Comparison of ENCODE assay signal across 16 cellular contexts in genomic region chr20:43379239-43379917, GRCh38.
A peak's percentile ranks its signal among the peaks of the same experiment; 100 is the strongest.
DNase-seq lines count a peak whose midpoint lies in the region; TF ChIP-seq lines count a peak whose summit lies in the region.
"Had no signal": no experiment of that assay in that cellular context is flagged by ENCODE, and none has a peak within 500 bp of the region (broad histone marks: within the 10 kb centered on the region; RNA-seq: fewer than 3 reads in every experiment).

No MANE protein-coding gene starts in this region.

- DNase-seq in H4 (ENCODE audit: low spot score) (peak; percentile 85), SJCRH30 (peak; percentile 35 to 41), fibroblast of the aortic adventitia (ENCODE audit: low read depth) (peak; percentile 95), smooth muscle cell (lab: John Stamatoyannopoulos, UW; ENCODE audit: unreplicated experiment) (no peak), NCI-H446 treated with DMSO at 0.1 percent for 48 hours (lab: John Stamatoyannopoulos, UW) (no peak), globus pallidus (ENCODE audit: low spot score) (no peak), NCI-H69 (lab: John Stamatoyannopoulos, UW) (no peak)
- DNase-seq: activated CD8-positive, alpha-beta T cell treated with anti-CD3 and anti-CD28 coated beads, Interleukin-2, amount 10 ng/mL, durations not matched to agents 7 days and 5 days; activated gamma-delta T cell treated with Interleukin-2 at 50 U/mL for 16 hours; MV-4-11; NCI-H2171; nephron progenitor cell; small intestine; T-helper 17 cell; thyroid gland had no signal

- H3K27ac ChIP-seq in SJCRH30 (no peak overlapping the region), smooth muscle cell (ENCODE audit: low read depth) (peak overlapping the region; percentile 88)
- H3K27ac ChIP-seq: gastroesophageal sphincter, thyroid gland had no signal

- H3K36me3 ChIP-seq in SJCRH30 (no peaks in the 10 kb centered on the region), smooth muscle cell (ENCODE audit: low read depth) (no peaks in the 10 kb centered on the region)
- H3K36me3 ChIP-seq: gastroesophageal sphincter, thyroid gland had no signal

- no peak for TF ChIP-seq CTCF in fibroblast of the aortic adventitia (IDR thresholded peaks at IDR 0.05; ENCODE audit: insufficient read depth, low read length)
- no peak for TF ChIP-seq CTCF in smooth muscle cell (IDR thresholded peaks at IDR 0.05; ENCODE audit: borderline replicate concordance, insufficient read depth, poor library complexity, severe bottlenecking)

- peak overlapping the region; percentile 1 for H3K4me2 ChIP-seq in smooth muscle cell

- peak overlapping the region; percentile 55 for H3K9ac ChIP-seq in smooth muscle cell (ENCODE audit: low read depth)

- no peaks in the 10 kb centered on the region for H3K79me2 ChIP-seq in smooth muscle cell (ENCODE audit: low read depth)

- WGBS in smooth muscle cell (ENCODE audit: low lambda C conversion rate) = 44% methylated on average over 4 of the region's 4 CpGs

- H2AFZ ChIP-seq in smooth muscle cell (ENCODE audit: low read depth) = no peak overlapping the region

- no peaks in the 10 kb centered on the region; the same call in 1 of the 2 replicates for H3K27me3 ChIP-seq in SJCRH30
- H3K27me3 ChIP-seq in smooth muscle cell (ENCODE audit: low read depth) = no peaks in the 10 kb centered on the region
- H3K27me3 ChIP-seq: thyroid gland had no signal

- H3K4me3 ChIP-seq in SJCRH30 = no peak overlapping the region
- no peak overlapping the region for H3K4me3 ChIP-seq in fibroblast of the aortic adventitia (ENCODE audit: low read depth, low read length)
- H3K4me3 ChIP-seq in smooth muscle cell = no peak overlapping the region
- H3K4me3 ChIP-seq: gastroesophageal sphincter, thyroid gland had no signal

- no peaks in the 10 kb centered on the region for H3F3A ChIP-seq in smooth muscle cell (ENCODE audit: low read depth)

- H3K4me1 ChIP-seq in SJCRH30 (no peaks in the 10 kb centered on the region), smooth muscle cell (ENCODE audit: low read depth) (peaks cover 6% of the 10 kb centered on the region)
- H3K4me1 ChIP-seq: gastroesophageal sphincter, thyroid gland had no signal

- H3K9me3 ChIP-seq in SJCRH30 (replicated peaks) (no peaks in the 10 kb centered on the region), smooth muscle cell (replicated peaks; ENCODE audit: low read depth) (no peaks in the 10 kb centered on the region)
- H3K9me3 ChIP-seq: gastroesophageal sphincter, thyroid gland had no signal

- H4K20me1 ChIP-seq in smooth muscle cell (ENCODE audit: low read depth) = no peaks in the 10 kb centered on the region

Comparison
In these comparisons a context has a peak if more than half of its experiments do, and no peak if none do; other contexts are left out.
1. DNase-seq: peak in H4 (single experiment), SJCRH30 (2 of 2) and fibroblast of the aortic adventitia (single experiment); none in smooth muscle cell (single experiment), NCI-H446 treated with DMSO at 0.1 percent for 48 hours (single experiment), globus pallidus (single experiment) and NCI-H69 (single experiment).